Comparison of ENCODE assay signal across 8 cellular contexts in genomic region chr17:66200685-66201092, GRCh38. TPM values are rescaled to one million over a fixed set of nuclear protein-coding genes. Genes with fewer than 3 reads are reported as not detected.
A peak's percentile ranks its signal among the peaks of the same experiment; 100 is the strongest.
DNase-seq lines count a peak whose midpoint lies in the region; ATAC-seq, FAIRE-seq and TF ChIP-seq lines count a peak whose summit lies in the region.

No MANE protein-coding gene starts in this region.

- peak; percentile 83 for FAIRE-seq in K562 (lab: Jason Lieb, UNC)
- FAIRE-seq in kidney (lab: Jason Lieb, UNC): no peak

- POLR2A ChIA-PET in K562 (lab: Yijun Ruan, JAX): no interaction called here

- TF ChIP-seq RAD21 in K562 (CRISPR knock-in tag; conservative IDR thresholded peaks at IDR 0.05 in 1 of 2, IDR thresholded peaks at IDR 0.05 in 1 of 2): peak; percentile 61 to 84

- H3K4me2 ChIP-seq in Karpas-422 (ENCODE audit: low read depth, low read length, poor library complexity, severe bottlenecking) (no peak overlapping the region), K562 (ENCODE audit: insufficient read depth, low read length) (no peak overlapping the region)

- WGBS in K562 (ENCODE audit: insufficient coverage, low coverage, missing lambda C conversion rate): 0% methylated on average over 3 of the region's 3 CpGs

- H4K20me1 ChIP-seq in Karpas-422 (ENCODE audit: insufficient read depth, low read depth, low read length): no peaks in the 10 kb centered on the region
- H4K20me1 ChIP-seq in K562 (replicated peaks; ENCODE audit: control insufficient read depth, insufficient read depth, low read length): no peaks in the 10 kb centered on the region

- no peak overlapping the region for H2AFZ ChIP-seq in Karpas-422 (ENCODE audit: low read length)
- H2AFZ ChIP-seq in K562 (ENCODE audit: low read depth, low read length): no peak overlapping the region

- H3K36me3 ChIP-seq in Karpas-422 (ENCODE audit: insufficient read depth, low read length) (no peaks in the 10 kb centered on the region), K562 (ENCODE audit: control insufficient read depth, insufficient read depth, low read length) (no peaks in the 10 kb centered on the region), kidney (ENCODE audit: control insufficient read depth in 1 of 2, insufficient read depth in 2 of 2, low read length in 2 of 2) (no peaks in the 10 kb centered on the region)

- TF ChIP-seq CTCF in K562 (IDR thresholded peaks at IDR 0.05 in 2 of 3, conservative IDR thresholded peaks at IDR 0.05 in 1 of 3; ENCODE audit: insufficient read depth in 2 of 3, low read depth in 1 of 3, low read length in 3 of 3) (peak; percentile 60 to 78 (median 63); a peak in 5 of 6 replicates), kidney (IDR thresholded peaks at IDR 0.05; ENCODE audit: borderline replicate concordance, extremely low read depth, insufficient read depth) (peak; percentile 72)

- BruUV-seq in K562 (replicated peaks; lab: Mats Ljungman, UMichigan): no TSS peak

- ATAC-seq in K562: peak; percentile 79

- CTCF ChIA-PET in K562 (lab: Yijun Ruan, JAX; ENCODE audit: low intra/inter-chr PET ratio): interaction anchor here (1.0 to 1.1 kb wide), 3 partner anchors 367 to 699 kb away, joined by 3 read pairs; no protein-coding TSS in a partner anchor

- H3K9me3 ChIP-seq in Karpas-422 (ENCODE audit: low read length) (no peaks in the 10 kb centered on the region), K562 (replicated peaks; ENCODE audit: control insufficient read depth, insufficient read depth, low read depth, low read length) (no peaks in the 10 kb centered on the region), kidney (ENCODE audit: control insufficient read depth in 1 of 2, low read length in 2 of 2) (no peaks in the 10 kb centered on the region)

- TF ChIP-seq EP300 in K562 (IDR thresholded peaks at IDR 0.05; ENCODE audit: low read length): no peak

- in situ Hi-C loops in K562 (cut with MboI): loop anchor here (10.0 kb wide), 1 partner anchor 704 kb away; no protein-coding TSS in a partner anchor

- peak; percentile 47 for DNase-seq in DMS 273 treated with DMSO at 0.1 percent for 48 hours (lab: John Stamatoyannopoulos, UW)
- DNase-seq in Karpas-422: peak; percentile 89
- DNase-seq in RPMI8226: peak; percentile 34
- DNase-seq in K562 (ENCODE audit: extremely low read depth in 1 of 4, low spot score in 3 of 4): peak; percentile 17 to 65 (median 30)
- DNase-seq in kidney: no peak
- DNase-seq in stimulated activated CD4-positive, alpha-beta T cell treated with anti-CD3 and anti-CD28 coated beads, Interleukin-4, amount 100 ng/mL, for 24 hours: peak; percentile 63
- DNase-seq in NK-92 treated with Interleukin-12 subunit alpha and Interleukin-12 subunit beta, amount 100 ng/mL, for 24 hours (lab: John Stamatoyannopoulos, UW): no peak
- DNase-seq in NCI-H187 treated with DMSO at 0.1 percent for 48 hours (lab: John Stamatoyannopoulos, UW): no peak

- H3K4me3 ChIP-seq in Karpas-422 (ENCODE audit: low read length) (no peak overlapping the region), K562 (no peak overlapping the region), kidney (ENCODE audit: low read length in 2 of 2) (no peak overlapping the region)

- intact Hi-C loops in K562 (cut with micrococcal nuclease) (loop anchor here (2.0 kb wide), 3 partner anchors 366 to 706 kb away; no protein-coding TSS in a partner anchor), kidney (cut with DNase I) (no loop called here)

- no peaks in the 10 kb centered on the region for H3K9me1 ChIP-seq in K562 (ENCODE audit: control insufficient read depth, insufficient read depth, low read length)

- no peaks in the 10 kb centered on the region; the same call in 1 of the 2 replicates for H3K27me3 ChIP-seq in Karpas-422 (ENCODE audit: low read length)
- peaks cover 11 to 33% of the 10 kb centered on the region in 2 experiments; a peak in 4 of 5 replicates for H3K27me3 ChIP-seq in K562 (ENCODE audit: control insufficient read depth in 2 of 2, insufficient read depth in 2 of 2, low read length in 2 of 2)

- no peaks in the 10 kb centered on the region for H3K79me2 ChIP-seq in Karpas-422 (ENCODE audit: low read length)
- no peaks in the 10 kb centered on the region for H3K79me2 ChIP-seq in K562 (ENCODE audit: control insufficient read depth, insufficient read depth, low read length)

- H3K4me1 ChIP-seq in Karpas-422 (ENCODE audit: low read length): peaks cover 4% of the 10 kb centered on the region; the same call in 1 of the 2 replicates
- no peaks in the 10 kb centered on the region for H3K4me1 ChIP-seq in K562 (replicated peaks in 1 of 2; ENCODE audit: control insufficient read depth in 2 of 2, insufficient read depth in 2 of 2, low read length in 2 of 2)
- peaks cover 0 to 2% of the 10 kb centered on the region in 2 donors for H3K4me1 ChIP-seq in kidney (ENCODE audit: control insufficient read depth in 1 of 2, insufficient read depth in 1 of 2, low read depth in 1 of 2, low read length in 2 of 2)

- no peak for TF ChIP-seq POLR2A in K562 (conservative IDR thresholded peaks at IDR 0.05)

- no peaks in the 10 kb centered on the region for H3K9me2 ChIP-seq in Karpas-422 (replicated peaks; ENCODE audit: insufficient read depth, low read length)

- H3K27ac ChIP-seq in Karpas-422 (ENCODE audit: low read length): no peak overlapping the region
- no peak overlapping the region for H3K27ac ChIP-seq in K562 (ENCODE audit: extremely low read depth, low read depth, low read length)
- H3K27ac ChIP-seq in kidney (ENCODE audit: low read depth in 2 of 2, low read length in 2 of 2): no peak overlapping the region

- H3K9ac ChIP-seq in Karpas-422 (ENCODE audit: low read length) (no peak overlapping the region), K562 (ENCODE audit: insufficient read depth in 1 of 2, low read depth in 2 of 2, low read length in 2 of 2) (no peak overlapping the region), kidney (ENCODE audit: low read length in 2 of 2) (no peak overlapping the region)

TF ChIP-seq in K562, 482 proteins besides CTCF, POLR2A, EP300 and RAD21 (continues in another document):
- TF ChIP-seq ZKSCAN8 (CRISPR knock-in tag; IDR thresholded peaks at IDR 0.05): no peak
- peak; percentile 89; the same call in 1 of the 2 replicates for TF ChIP-seq LARP7 (IDR thresholded peaks at IDR 0.05)
- no peak for TF ChIP-seq ZNF124 (CRISPR knock-in tag; IDR thresholded peaks at IDR 0.05)
- TF ChIP-seq PHF21A (IDR thresholded peaks at IDR 0.05; ENCODE audit: borderline replicate concordance, low read depth): 0 out of 2 replicates have a peak, but pooled peaks have one; percentile 23
- TF ChIP-seq LCOR (CRISPR knock-in tag; IDR thresholded peaks at IDR 0.05): no peak

RNA-seq across cellular contexts. Expression of gene CEP112, which starts 8.8 kb away (rescaled TPM):
- 0.07 TPM in 1 of 2 replicates, not detected in the other for total RNA-seq in Karpas-422 (2014; rRNA removed; shearing (Covaris generic); ENCODE audit: low replicate concordance)
- not detected in 2 replicates for total RNA-seq in K562 (2011; cell fraction: chromatin; rRNA removed; ENCODE audit: low replicate concordance)
- total RNA-seq in K562 (2011; cell fraction: nucleolus; rRNA removed): not detected in 2 replicates
- not detected in 2 replicates for total RNA-seq in K562 (2011; cell fraction: nucleoplasm; rRNA removed)
- total RNA-seq in K562 (2014; rRNA removed) (not detected in 2 replicates), K562 (2014; rRNA removed; fragmentation: Illumina TruSeq; extraction: Trizol) (not detected in 2 replicates), K562 (2015; rRNA removed; fragmentation: Illumina TruSeq; extraction: Trizol) (not detected in 2 replicates), K562 (2021) (not detected in 2 replicates), kidney (27.4 TPM)
- polyA plus RNA-seq in K562 (2011; rRNA removed) (not detected in 2 replicates), K562 (2014; fragmentation: Illumina TruSeq; extraction: Trizol) (not detected in 2 replicates), K562 (2014; fragmentation: Nextera tagmentation; extraction: Ambion mirVana) (not detected), K562 (2014; rRNA removed) (0.84 TPM in 1 of 2 replicates, not detected in the other), kidney (ENCODE audit: insufficient read depth, low read depth, low replicate concordance) (17.0 TPM)
- polyA plus RNA-seq in K562 (2011; cell fraction: cytosol; rRNA removed): not detected in 2 replicates
- polyA plus RNA-seq in K562 (2011; cell fraction: nucleus; rRNA removed): not detected in 2 replicates
- polyA plus RNA-seq in K562 (2012): 0.06 and 0.16 TPM in 2 replicates
- polyA minus RNA-seq in K562 (2011; rRNA and poly(A)+ RNA removed): not detected in 2 replicates
- polyA minus RNA-seq in K562 (2011; cell fraction: cytosol; rRNA and poly(A)+ RNA removed): not detected in 2 replicates
- not detected in 2 replicates for polyA minus RNA-seq in K562 (2011; cell fraction: nucleus; rRNA and poly(A)+ RNA removed)

RNA-seq across cellular contexts. Expression of gene APOH, which starts 28.5 kb away (rescaled TPM):
- total RNA-seq in Karpas-422 (2014; rRNA removed; shearing (Covaris generic); ENCODE audit: low replicate concordance): not detected in 2 replicates
- total RNA-seq in K562 (2011; cell fraction: chromatin; rRNA removed; ENCODE audit: low replicate concordance): not detected in 2 replicates
- total RNA-seq in K562 (2011; cell fraction: nucleolus; rRNA removed): not detected in 2 replicates
- not detected in 2 replicates for total RNA-seq in K562 (2011; cell fraction: nucleoplasm; rRNA removed)
- total RNA-seq in K562 (2014; rRNA removed) (not detected in 2 replicates), K562 (2014; rRNA removed; fragmentation: Illumina TruSeq; extraction: Trizol) (not detected in 2 replicates), K562 (2015; rRNA removed; fragmentation: Illumina TruSeq; extraction: Trizol) (not detected in 2 replicates), K562 (2021) (1.1 and 1.2 TPM in 2 replicates), kidney (not detected)
- polyA plus RNA-seq in K562 (2011; rRNA removed) (not detected in 2 replicates), K562 (2014; fragmentation: Illumina TruSeq; extraction: Trizol) (not detected in 2 replicates), K562 (2014; fragmentation: Nextera tagmentation; extraction: Ambion mirVana) (not detected), K562 (2014; rRNA removed) (not detected in 2 replicates), kidney (ENCODE audit: insufficient read depth, low read depth, low replicate concordance) (13.5 TPM)
- polyA plus RNA-seq in K562 (2011; cell fraction: cytosol; rRNA removed): not detected in 2 replicates
- polyA plus RNA-seq in K562 (2011; cell fraction: nucleus; rRNA removed): not detected in 2 replicates
- not detected in 2 replicates for polyA plus RNA-seq in K562 (2012)
- not detected in 2 replicates for polyA minus RNA-seq in K562 (2011; rRNA and poly(A)+ RNA removed)
- polyA minus RNA-seq in K562 (2011; cell fraction: cytosol; rRNA and poly(A)+ RNA removed): 5.0 TPM in 1 of 2 replicates, not detected in the other
- not detected in 2 replicates for polyA minus RNA-seq in K562 (2011; cell fraction: nucleus; rRNA and poly(A)+ RNA removed)

Comparison
In these comparisons a context has a peak if more than half of its experiments do, and no peak if none do; other contexts are left out.
1. DNase-seq: peak in DMS 273 treated with DMSO at 0.1 percent for 48 hours (single experiment), Karpas-422 (single experiment), RPMI8226 (single experiment), K562 (4 of 4) and stimulated activated CD4-positive, alpha-beta T cell treated with anti-CD3 and anti-CD28 coated beads, Interleukin-4, amount 100 ng/mL, for 24 hours (single experiment); none in kidney (single experiment), NK-92 treated with Interleukin-12 subunit alpha and Interleukin-12 subunit beta, amount 100 ng/mL, for 24 hours (single experiment) and NCI-H187 treated with DMSO at 0.1 percent for 48 hours (single experiment).
2. RNA of gene CEP112, which starts 8.8 kb away (total RNA-seq): 27.4 TPM in kidney (single experiment); 0.07 TPM in Karpas-422 and not detected in K562; every median in the first group is over 10 times any median in the second.